10 cellular contexts compared by ENCODE assay signal in the genomic region with DNA sequence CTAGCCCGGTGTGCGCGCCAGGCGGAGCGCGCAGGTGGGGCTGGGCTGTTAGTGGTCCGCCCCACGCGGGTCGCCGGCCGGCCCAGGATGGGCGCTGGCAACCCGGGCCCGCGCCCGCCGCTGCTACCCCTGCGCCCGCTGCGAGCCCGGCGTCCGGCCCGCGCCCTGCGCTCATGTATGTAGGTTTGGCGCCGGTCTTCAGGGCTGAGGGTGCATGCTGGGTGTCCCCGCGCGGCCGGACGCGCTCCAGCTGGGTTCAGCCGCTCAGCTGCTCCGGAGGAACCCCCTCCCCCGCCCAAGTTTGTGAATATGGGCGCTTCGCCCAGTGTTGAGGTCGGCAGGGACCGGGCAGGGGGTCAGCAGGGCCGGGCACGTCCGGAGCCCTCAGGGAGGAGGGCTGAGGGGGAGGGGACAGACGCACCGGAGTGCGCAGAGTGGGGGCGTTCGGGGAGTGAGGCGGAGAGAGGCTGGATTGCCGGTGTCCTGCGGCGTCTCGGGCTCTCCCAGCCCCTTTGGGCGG. TPM values are rescaled to one million over a fixed set of nuclear protein-coding genes. Genes with fewer than 3 reads are reported as not detected.
DNase-seq lines count a peak whose midpoint lies in the region; ATAC-seq, FAIRE-seq and TF ChIP-seq lines count a peak whose summit lies in the region.
"Had no signal": no experiment of that assay in that cellular context is flagged by ENCODE, and none has a peak within 500 bp of the region (broad histone marks: within the 10 kb centered on the region; RNA-seq: fewer than 3 reads in every experiment).

No MANE protein-coding gene starts in this region.

- no peak for TF ChIP-seq CTCF in GM23338 (conservative IDR thresholded peaks at IDR 0.05; ENCODE audit: low read depth in 2 of 2)
- no peak for TF ChIP-seq CTCF in colonic mucosa (IDR thresholded peaks at IDR 0.05)
- no peak for TF ChIP-seq CTCF in kidney epithelial cell (IDR thresholded peaks at IDR 0.05; ENCODE audit: insufficient read depth, low read length, poor library complexity, severe bottlenecking)
- TF ChIP-seq CTCF in HepG2 (CRISPR knock-in tag; IDR thresholded peaks at IDR 0.05) = no peak

- no TSS peak for BruUV-seq in HepG2 (replicated peaks; lab: Mats Ljungman, UMichigan)

- ATAC-seq in GM23338 (peak; percentile 28), GM18520 (IDR thresholded peaks at IDR 0.05; ENCODE audit: unreplicated experiment) (no peak), HepG2 (no peak), GM21367 (IDR thresholded peaks at IDR 0.05; ENCODE audit: unreplicated experiment) (no peak)
- ATAC-seq in stimulated activated memory B cell treated with anti-CD40 and anti-IgM and Interleukin-4, amounts not matched to agents 10 μg/mL and 1 μg/mL and 100 μg/mL, for 72 hours = peak; percentile 36
- ATAC-seq: Panc1 had no signal

- DNase-seq in GM23338 (ENCODE audit: low spot score) (peak; percentile 50), colonic mucosa (no peak), kidney epithelial cell (ENCODE audit: low read depth) (no peak), HepG2 (ENCODE audit: low spot score) (no peak), NCI-H1048 (lab: John Stamatoyannopoulos, UW) (no peak)
- DNase-seq: activated CD4-positive, alpha-beta T cell treated with anti-CD3 and anti-CD28 coated beads, Interleukin-2, amount 10 ng/mL, durations not matched to agents 7 days and 5 days had no signal

- H3K4me3 ChIP-seq in GM23338 = peak overlapping the region; percentile 79
- H3K4me3 ChIP-seq in colonic mucosa = peak overlapping the region; percentile 45
- H3K4me3 ChIP-seq in kidney epithelial cell (ENCODE audit: low read depth, low read length) = peak overlapping the region; percentile 34
- H3K4me3 ChIP-seq in HepG2 (replicated peaks in 1 of 3; ENCODE audit: insufficient read depth in 1 of 3, low read depth in 2 of 3, low read length in 3 of 3) = no peak overlapping the region

- no peaks in the 10 kb centered on the region; the same call in 1 of the 2 replicates for H3F3A ChIP-seq in GM23338 (replicated peaks; ENCODE audit: low read depth)

- TF ChIP-seq EP300 in HepG2 (IDR thresholded peaks at IDR 0.05; ENCODE audit: low read depth in 2 of 2, low read length in 2 of 2) (no peak), HepG2 (CRISPR knock-in tag; IDR thresholded peaks at IDR 0.05; ENCODE audit: borderline replicate concordance) (no peak)

- no peak overlapping the region for H3K27ac Mint-ChIP-seq in GM23338
- H3K27ac Mint-ChIP-seq in stimulated activated memory B cell treated with anti-CD40 and anti-IgM and Interleukin-4, amounts not matched to agents 10 μg/mL and 1 μg/mL and 100 μg/mL, for 72 hours = no peak overlapping the region
- H3K27ac Mint-ChIP-seq: activated CD4-positive, alpha-beta T cell treated with anti-CD3 and anti-CD28 coated beads, Interleukin-2, amount 10 ng/mL, durations not matched to agents 7 days and 5 days had no signal

- TF ChIP-seq RAD21 in HepG2 (CRISPR knock-in tag; IDR thresholded peaks at IDR 0.05) = no peak

- H3K4me3 Mint-ChIP-seq in GM23338 = peak overlapping the region; percentile 86
- H3K4me3 Mint-ChIP-seq in stimulated activated memory B cell treated with anti-CD40 and anti-IgM and Interleukin-4, amounts not matched to agents 10 μg/mL and 1 μg/mL and 100 μg/mL, for 72 hours = no peak overlapping the region
- H3K4me3 Mint-ChIP-seq: activated CD4-positive, alpha-beta T cell treated with anti-CD3 and anti-CD28 coated beads, Interleukin-2, amount 10 ng/mL, durations not matched to agents 7 days and 5 days had no signal

- FAIRE-seq in HepG2 (lab: Jason Lieb, UNC) = no peak

- H3K4me2 ChIP-seq in GM23338 (peak overlapping the region; percentile 84), HepG2 (ENCODE audit: low read depth, low read length) (no peak overlapping the region)

- H3K27me3 ChIP-seq in GM23338 (ENCODE audit: insufficient read depth) (peaks cover 72% of the 10 kb centered on the region), colonic mucosa (peaks cover 35% of the 10 kb centered on the region), kidney epithelial cell (ENCODE audit: control insufficient read depth, insufficient read depth, low read length) (peaks cover 44% of the 10 kb centered on the region), HepG2 (ENCODE audit: control insufficient read depth in 1 of 2, insufficient read depth in 2 of 2, low read length in 2 of 2) (peaks cover 1 to 21% of the 10 kb centered on the region in 2 experiments; a peak in 3 of 5 replicates)

- H3K9ac ChIP-seq in colonic mucosa (ENCODE audit: low read depth in 2 of 2, low read length in 2 of 2) = no peak overlapping the region
- H3K9ac ChIP-seq in HepG2 (ENCODE audit: insufficient read depth, low read depth, low read length) = no peak overlapping the region

- CTCF ChIA-PET in HepG2 (lab: Yijun Ruan, JAX; ENCODE audit: low intra/inter-chr PET ratio, low total read pairs) = no interaction called here

- H3K36me3 Mint-ChIP-seq in GM23338 (ENCODE audit: low read depth) = peaks cover 5% of the 10 kb centered on the region; the same call in 1 of the 3 replicates
- no peaks in the 10 kb centered on the region for H3K36me3 Mint-ChIP-seq in stimulated activated memory B cell treated with anti-CD40 and anti-IgM and Interleukin-4, amounts not matched to agents 10 μg/mL and 1 μg/mL and 100 μg/mL, for 72 hours

- intact Hi-C loops in colonic mucosa (cut with DNase I) (no loop called here), HepG2 (cut with micrococcal nuclease; ENCODE audit: unreplicated experiment) (no loop called here)

- H3K4me1 ChIP-seq in GM23338 (ENCODE audit: insufficient read depth) = peaks cover 7% of the 10 kb centered on the region
- H3K4me1 ChIP-seq in colonic mucosa = no peaks in the 10 kb centered on the region
- H3K4me1 ChIP-seq in HepG2 (ENCODE audit: insufficient read depth, low read length) = no peaks in the 10 kb centered on the region

- WGBS in HepG2 (ENCODE audit: low lambda C conversion rate) = 62% methylated on average over 41 of the region's 56 CpGs

- H2AFZ ChIP-seq in GM23338 (peak overlapping the region; percentile 98), HepG2 (ENCODE audit: low read length) (no peak overlapping the region)

- TF ChIP-seq POLR2A in HepG2 (IDR thresholded peaks at IDR 0.05; ENCODE audit: insufficient read depth in 1 of 2, low read depth in 2 of 2, low read length in 2 of 2) = no peak

- H3K27me3 Mint-ChIP-seq in GM23338 (ENCODE audit: insufficient read depth, low read depth, poor library complexity) = peaks cover 49% of the 10 kb centered on the region
- H3K27me3 Mint-ChIP-seq in stimulated activated memory B cell treated with anti-CD40 and anti-IgM and Interleukin-4, amounts not matched to agents 10 μg/mL and 1 μg/mL and 100 μg/mL, for 72 hours = peaks cover 72% of the 10 kb centered on the region

- H3K79me2 ChIP-seq in GM23338 (replicated peaks; ENCODE audit: insufficient read depth) = no peaks in the 10 kb centered on the region
- no peaks in the 10 kb centered on the region for H3K79me2 ChIP-seq in HepG2 (ENCODE audit: insufficient read depth, low read length)

- H3K36me3 ChIP-seq in GM23338 (ENCODE audit: insufficient read depth) (no peaks in the 10 kb centered on the region), colonic mucosa (no peaks in the 10 kb centered on the region), kidney epithelial cell (ENCODE audit: control insufficient read depth, insufficient read depth, low read length) (no peaks in the 10 kb centered on the region), HepG2 (replicated peaks in 1 of 2; ENCODE audit: control insufficient read depth in 1 of 2, insufficient read depth in 2 of 2, low read length in 2 of 2) (no peaks in the 10 kb centered on the region)

- no peaks in the 10 kb centered on the region for H3K9me2 ChIP-seq in GM23338 (ENCODE audit: insufficient read depth)

- POLR2A ChIA-PET in HepG2 (lab: Yijun Ruan, JAX) = no interaction called here

- H4K20me1 ChIP-seq in GM23338 (replicated peaks; ENCODE audit: insufficient read depth) = no peaks in the 10 kb centered on the region
- H4K20me1 ChIP-seq in HepG2 (ENCODE audit: insufficient read depth, low read length) = no peaks in the 10 kb centered on the region

- peaks cover 24% of the 10 kb centered on the region for H3K4me1 Mint-ChIP-seq in GM23338
- H3K4me1 Mint-ChIP-seq in stimulated activated memory B cell treated with anti-CD40 and anti-IgM and Interleukin-4, amounts not matched to agents 10 μg/mL and 1 μg/mL and 100 μg/mL, for 72 hours = peaks cover 12% of the 10 kb centered on the region

- peaks cover 2% of the 10 kb centered on the region; the same call in 1 of the 3 replicates for H3K9me3 Mint-ChIP-seq in GM23338
- peaks cover 7% of the 10 kb centered on the region for H3K9me3 Mint-ChIP-seq in stimulated activated memory B cell treated with anti-CD40 and anti-IgM and Interleukin-4, amounts not matched to agents 10 μg/mL and 1 μg/mL and 100 μg/mL, for 72 hours
- H3K9me3 Mint-ChIP-seq: activated CD4-positive, alpha-beta T cell treated with anti-CD3 and anti-CD28 coated beads, Interleukin-2, amount 10 ng/mL, durations not matched to agents 7 days and 5 days had no signal

- H3K27ac ChIP-seq in GM23338 (ENCODE audit: low read depth) (no peak overlapping the region), colonic mucosa (no peak overlapping the region), HepG2 (ENCODE audit: extremely low read length, insufficient read depth, low read length) (no peak overlapping the region)

- in situ Hi-C loops in HepG2 (cut with HindIII; ENCODE audit: extremely low pct_ligation_motif_present, low pct_unique_long_range_greater_than_20kb) = no loop called here

- H3K9me3 ChIP-seq in colonic mucosa (no peaks in the 10 kb centered on the region), HepG2 (ENCODE audit: low read length) (no peaks in the 10 kb centered on the region)

RNA-seq across cellular contexts. Expression of a gene that starts 0.6 kb away (rescaled TPM):
- total RNA-seq in GM23338 (2014; rRNA removed; shearing (Covaris generic)) = 0.16 and 0.45 TPM in 2 replicates
- polyA plus RNA-seq in GM23338 (2016; fragmentation: Nextera tagmentation; extraction: Ambion mirVana) (0.15 and 0.16 TPM in 2 replicates), HepG2 (2011; rRNA removed) (not detected in 2 replicates)
- total RNA-seq in colonic mucosa (under 1 TPM; 0.08 to 0.10 TPM), kidney epithelial cell (under 0.01 TPM in 2 replicates), HepG2 (2016; rRNA removed; fragmentation: Illumina TruSeq; extraction: Trizol) (not detected in 2 replicates)
- total RNA-seq in HepG2 (2016; cell fraction: cytosol; rRNA removed; fragmentation: Illumina TruSeq; extraction: Trizol; ENCODE audit: low read depth) = not detected in 2 replicates
- not detected in 2 replicates for total RNA-seq in HepG2 (2016; cell fraction: insoluble cytoplasmic fraction; rRNA removed; fragmentation: Illumina TruSeq; extraction: Trizol)
- total RNA-seq in HepG2 (2016; cell fraction: membrane; rRNA removed; fragmentation: Illumina TruSeq; extraction: Trizol) = not detected in 2 replicates
- total RNA-seq in HepG2 (2016; cell fraction: nucleus; rRNA removed; fragmentation: Illumina TruSeq; extraction: Trizol) = not detected in 2 replicates
- polyA plus RNA-seq in HepG2 (2011; cell fraction: cytosol; rRNA removed) = not detected in 2 replicates
- not detected in 2 replicates for polyA plus RNA-seq in HepG2 (2011; cell fraction: nucleus; rRNA removed)
- polyA plus RNA-seq in HepG2 (2012) = not detected in 2 replicates
- not detected in 2 replicates for polyA plus RNA-seq in HepG2 (2016; cell fraction: cytosol; fragmentation: Illumina TruSeq; extraction: Trizol; ENCODE audit: low read depth)
- not detected in 2 replicates for polyA plus RNA-seq in HepG2 (2016; cell fraction: insoluble cytoplasmic fraction; fragmentation: Illumina TruSeq; extraction: Trizol; ENCODE audit: low read depth)
- not detected in 2 replicates for polyA plus RNA-seq in HepG2 (2016; cell fraction: membrane; fragmentation: Illumina TruSeq; extraction: Trizol; ENCODE audit: low read depth)
- not detected in 2 replicates for polyA plus RNA-seq in HepG2 (2016; cell fraction: nucleus; fragmentation: Illumina TruSeq; extraction: Trizol; ENCODE audit: insufficient read depth, low read depth)
- polyA minus RNA-seq in HepG2 (2011; rRNA and poly(A)+ RNA removed; ENCODE audit: low replicate concordance) = not detected in 2 replicates
- polyA minus RNA-seq in HepG2 (2011; cell fraction: cytosol; rRNA and poly(A)+ RNA removed) = not detected in 2 replicates
- polyA minus RNA-seq in HepG2 (2011; cell fraction: nucleus; rRNA and poly(A)+ RNA removed) = not detected in 2 replicates
- total RNA-seq: activated CD4-positive, alpha-beta T cell treated with anti-CD3 and anti-CD28 coated beads, Interleukin-2, amount 10 ng/mL, durations not matched to agents 7 days and 5 days had no signal

Comparison
In these comparisons a context has a peak if more than half of its experiments do, and no peak if none do; other contexts are left out.
1. ATAC-seq: peak in GM23338 (single experiment) and stimulated activated memory B cell treated with anti-CD40 and anti-IgM and Interleukin-4, amounts not matched to agents 10 μg/mL and 1 μg/mL and 100 μg/mL, for 72 hours (single experiment); none in GM18520 (single experiment), HepG2 (single experiment) and GM21367 (single experiment).
2. H3K4me3 ChIP-seq: peak in GM23338 (single experiment), colonic mucosa (single experiment) and kidney epithelial cell (single experiment); none in HepG2 (0 of 3).